ENCODE assay signal across 8 cellular contexts in the genomic region with DNA sequence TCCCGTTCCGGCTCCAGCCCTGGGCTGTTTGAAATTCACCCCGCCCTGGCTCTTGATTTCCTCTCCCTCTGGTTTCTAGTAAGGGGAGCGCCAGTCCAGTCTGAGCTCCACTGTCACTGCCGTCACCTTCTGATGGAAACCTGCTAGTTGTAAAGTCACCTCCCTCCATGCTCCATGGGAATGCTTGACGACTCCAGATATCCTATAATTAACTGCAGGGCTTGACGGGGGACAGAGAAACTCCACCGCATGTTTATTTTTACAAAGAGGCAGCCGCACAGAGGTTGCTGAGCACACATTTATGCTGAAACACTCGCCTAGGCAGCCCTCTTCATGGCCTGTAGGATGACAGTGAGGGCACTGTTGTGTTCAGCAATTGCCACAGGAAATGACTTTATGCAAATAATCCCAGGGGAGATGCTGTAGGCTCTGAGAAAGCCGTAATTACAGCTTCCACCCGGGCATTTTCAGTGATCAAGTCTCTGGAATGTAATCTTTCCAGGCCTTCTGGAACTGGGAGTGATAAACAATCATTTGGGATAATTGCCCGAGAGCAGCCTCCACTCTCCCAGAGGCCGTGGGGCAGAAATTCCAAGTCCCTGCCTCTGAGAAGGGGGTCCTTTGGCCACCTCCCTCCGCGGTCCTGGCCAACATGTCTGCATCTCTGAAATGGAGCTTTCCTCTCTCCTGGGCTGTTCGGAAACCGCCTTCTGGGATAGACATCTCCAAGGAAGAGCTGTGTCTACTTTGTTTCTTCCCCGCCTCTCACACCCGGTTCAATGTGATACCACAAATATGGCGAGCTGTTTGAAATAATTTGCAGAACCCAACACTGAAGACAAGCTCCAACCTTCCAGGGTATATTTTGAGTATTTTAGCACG.
DNase-seq lines count a peak whose midpoint lies in the region; ATAC-seq and TF ChIP-seq lines count a peak whose summit lies in the region.

No MANE protein-coding gene starts in this region.

- 96% methylated on average over 4 of the region's 22 CpGs; no CpG with 5 or more reads in 1 of the 2 experiments for WGBS in IMR-90 (ENCODE audit: extremely low coverage in 2 of 2, insufficient read length in 1 of 2), 2 experiments
- WGBS in gastroesophageal sphincter (ENCODE audit: low coverage in 1 of 2), 2 donors: 48 to 58% methylated on average over 7 to 19 of the region's 22 CpGs

- no peak for TF ChIP-seq RAD21 in IMR-90 (IDR thresholded peaks at IDR 0.05; ENCODE audit: low read length)

- CTCF ChIA-PET in IMR-90 (lab: Yijun Ruan, JAX): no interaction called here
- CTCF ChIA-PET in activated CD8-positive, alpha-beta memory T cell treated with anti-CD3 and anti-CD28 coated beads, Interleukin-2, amount 10 ng/mL, durations not matched to agents 7 days and 5 days (lab: Charles Lee): no interaction called here

- no peak overlapping the region for H2BK5ac ChIP-seq in IMR-90 (ENCODE audit: low read depth, low read length, poor library complexity, severe bottlenecking)

- H2BK15ac ChIP-seq in IMR-90 (ENCODE audit: low read depth, low read length): peak overlapping the region; percentile 40; the same call in 1 of the 3 replicates

- H3K27ac ChIP-seq in IMR-90 (ENCODE audit: insufficient read depth, low read length) (peak overlapping the region; percentile 36; the same call in 1 of the 2 replicates), gastroesophageal sphincter (peak overlapping the region; percentile 23 to 88 (median 66))

- H2AK5ac ChIP-seq in IMR-90 (ENCODE audit: low read depth, low read length): peak overlapping the region; percentile 63; the same call in 1 of the 2 replicates

- H3K23ac ChIP-seq in IMR-90 (ENCODE audit: low read depth, low read length): no peak overlapping the region

- H4K5ac ChIP-seq in IMR-90 (ENCODE audit: low read depth, low read length): peak overlapping the region; percentile 1; the same call in 1 of the 2 replicates

- no peak for TF ChIP-seq EP300 in gastroesophageal sphincter (IDR thresholded peaks at IDR 0.05)

- no peaks in the 10 kb centered on the region for H3K36me3 ChIP-seq in IMR-90 (ENCODE audit: control insufficient read depth, insufficient read depth, low read length)
- no peaks in the 10 kb centered on the region for H3K36me3 ChIP-seq in gastroesophageal sphincter

- BruUV-seq in IMR-90 (replicated peaks; lab: Mats Ljungman, UMichigan): no TSS peak

- H2BK20ac ChIP-seq in IMR-90 (ENCODE audit: low read depth, low read length): peak overlapping the region; percentile 59; the same call in 1 of the 2 replicates

- TF ChIP-seq POLR2A in IMR-90 (IDR thresholded peaks at IDR 0.05; ENCODE audit: low read depth, low read length) (no peak), gastroesophageal sphincter (IDR thresholded peaks at IDR 0.05) (no peak)

- DNase-seq in IMR-90 (peak; percentile 73), DMS53 treated with DMSO at 0.1 percent for 48 hours (lab: John Stamatoyannopoulos, UW; ENCODE audit: unreplicated experiment) (no peak), SW 1271 (lab: John Stamatoyannopoulos, UW) (no peak)
- DNase-seq in stimulated activated CD8-positive, alpha-beta memory T cell treated with anti-CD3 and anti-CD28 coated beads, Interleukin-4, amount 100 ng/mL, for 48 hours: no peak
- no peak for DNase-seq in activated CD8-positive, alpha-beta memory T cell treated with anti-CD3 and anti-CD28 coated beads, Interleukin-2, amount 10 ng/mL, durations not matched to agents 7 days and 5 days

- peak overlapping the region; percentile 28; the same call in 1 of the 2 replicates for H4K91ac ChIP-seq in IMR-90 (ENCODE audit: insufficient read depth, low read depth, low read length)

- no peaks in the 10 kb centered on the region for H4K20me1 ChIP-seq in IMR-90 (ENCODE audit: insufficient read depth, low read length)

- H3K14ac ChIP-seq in IMR-90 (replicated peaks; ENCODE audit: low read depth, low read length): peak overlapping the region; percentile 35

- intact Hi-C loops in IMR-90 (cut with micrococcal nuclease): no loop called here

- peaks cover 13% of the 10 kb centered on the region for H3K27me3 Mint-ChIP-seq in activated CD8-positive, alpha-beta memory T cell treated with anti-CD3 and anti-CD28 coated beads, Interleukin-2, amount 10 ng/mL, durations not matched to agents 7 days and 5 days

- no peak overlapping the region for H3K27ac Mint-ChIP-seq in activated CD8-positive, alpha-beta memory T cell treated with anti-CD3 and anti-CD28 coated beads, Interleukin-2, amount 10 ng/mL, durations not matched to agents 7 days and 5 days

- in situ Hi-C loops in IMR-90 (cut with MboI; ENCODE audit: low sequenced_read_pairs): no loop called here

- H2AFZ ChIP-seq in IMR-90 (replicated peaks; ENCODE audit: low read length, poor library complexity): peak overlapping the region; percentile 74

- peaks cover 3% of the 10 kb centered on the region for H3K36me3 Mint-ChIP-seq in activated CD8-positive, alpha-beta memory T cell treated with anti-CD3 and anti-CD28 coated beads, Interleukin-2, amount 10 ng/mL, durations not matched to agents 7 days and 5 days

- H3K9me3 ChIP-seq in IMR-90 (ENCODE audit: control insufficient read depth, insufficient read depth, low read length) (no peaks in the 10 kb centered on the region), gastroesophageal sphincter (no peaks in the 10 kb centered on the region)

- H3K9me3 Mint-ChIP-seq in activated CD8-positive, alpha-beta memory T cell treated with anti-CD3 and anti-CD28 coated beads, Interleukin-2, amount 10 ng/mL, durations not matched to agents 7 days and 5 days (ENCODE audit: low read depth): no peaks in the 10 kb centered on the region

- 0 out of 2 replicates have a peak overlapping the region, but pooled peaks have one; percentile 43 for H3K56ac ChIP-seq in IMR-90 (ENCODE audit: extremely low read depth, insufficient read depth, low read length)

- H4K8ac ChIP-seq in IMR-90 (ENCODE audit: low read depth in 2 of 2, low read length in 2 of 2): peak overlapping the region in 1 of 2 experiments; percentile 70; a peak in 2 of 4 replicates

- H3K27me3 ChIP-seq in IMR-90 (ENCODE audit: control insufficient read depth, insufficient read depth, low read length) (no peaks in the 10 kb centered on the region), gastroesophageal sphincter (no peaks in the 10 kb centered on the region)

- dilution Hi-C loops in IMR-90 (cut with HindIII; ENCODE audit: low sequenced_read_pairs, unreplicated experiment): no loop called here

- H3K79me1 ChIP-seq in IMR-90 (ENCODE audit: low read depth in 1 of 2, low read length in 2 of 2): 0 out of 4 replicates have a peak, but pooled peaks cover 0 to 3% of the 10 kb centered on the region in 2 experiments

- H3K18ac ChIP-seq in IMR-90 (ENCODE audit: low read depth, low read length): peak overlapping the region; percentile 17

- POLR2A ChIA-PET in IMR-90 (lab: Charles Lee; ENCODE audit: unreplicated experiment): no interaction called here

- TF ChIP-seq CTCF in IMR-90 (conservative IDR thresholded peaks at IDR 0.05; ENCODE audit: low read depth, low read length) (no peak), gastroesophageal sphincter (IDR thresholded peaks at IDR 0.05) (peak in 1 of 4 experiments; percentile 22)

- peaks cover 24% of the 10 kb centered on the region for H3K9me1 ChIP-seq in IMR-90 (ENCODE audit: insufficient read depth, low read length)

- H2BK120ac ChIP-seq in IMR-90 (ENCODE audit: low read depth, low read length): peak overlapping the region; percentile 65

- H3K4ac ChIP-seq in IMR-90 (ENCODE audit: low read depth, low read length): peak overlapping the region; percentile 38

- H3K4me1 Mint-ChIP-seq in activated CD8-positive, alpha-beta memory T cell treated with anti-CD3 and anti-CD28 coated beads, Interleukin-2, amount 10 ng/mL, durations not matched to agents 7 days and 5 days: peaks cover 17% of the 10 kb centered on the region

- H3K4me3 Mint-ChIP-seq in activated CD8-positive, alpha-beta memory T cell treated with anti-CD3 and anti-CD28 coated beads, Interleukin-2, amount 10 ng/mL, durations not matched to agents 7 days and 5 days: no peak overlapping the region

- peak overlapping the region; percentile 50; the same call in 1 of the 2 replicates for H3K4me3 ChIP-seq in GM08714 (ENCODE audit: low read length)
- no peak overlapping the region for H3K4me3 ChIP-seq in IMR-90 (ENCODE audit: insufficient read depth, low read depth, low read length)
- H3K4me3 ChIP-seq in gastroesophageal sphincter: no peak overlapping the region

- peak; percentile 76 for ATAC-seq in GM21447 (IDR thresholded peaks at IDR 0.05; ENCODE audit: unreplicated experiment)
- peak; percentile 83 for ATAC-seq in IMR-90 (ENCODE audit: low read depth)
- no peak for ATAC-seq in gastroesophageal sphincter
- ATAC-seq in activated CD8-positive, alpha-beta memory T cell treated with anti-CD3 and anti-CD28 coated beads, Interleukin-2, amount 10 ng/mL, durations not matched to agents 7 days and 5 days: no peak

- no peak overlapping the region for H3K9ac ChIP-seq in IMR-90 (ENCODE audit: low read depth, low read length)

- peak overlapping the region; percentile 52 for H2AK9ac ChIP-seq in IMR-90 (replicated peaks; ENCODE audit: low read depth, low read length, poor library complexity)

- H3K4me1 ChIP-seq in IMR-90 (ENCODE audit: control insufficient read depth, insufficient read depth, low read length): peaks cover 14% of the 10 kb centered on the region
- H3K4me1 ChIP-seq in gastroesophageal sphincter: peaks cover 0 to 32% (median 8%) of the 10 kb centered on the region in 3 donors

- H3K4me2 ChIP-seq in IMR-90 (ENCODE audit: low read depth, low read length): peak overlapping the region; percentile 4; the same call in 1 of the 2 replicates

TF ChIP-seq in IMR-90, 13 proteins besides CTCF, POLR2A, EP300 and RAD21:
- TF ChIP-seq FOS (IDR thresholded peaks at IDR 0.05; ENCODE audit: low read depth, low read length) (no peak), RFX5 (IDR thresholded peaks at IDR 0.05; ENCODE audit: low read depth, low read length) (no peak), CHD1 (IDR thresholded peaks at IDR 0.05; ENCODE audit: low read depth, low read length) (no peak), SMC3 (IDR thresholded peaks at IDR 0.05; ENCODE audit: low read depth, low read length) (no peak), BHLHE40 (IDR thresholded peaks at IDR 0.05; ENCODE audit: low read depth, low read length) (no peak), MAFK (IDR thresholded peaks at IDR 0.05; ENCODE audit: low read depth, low read length) (peak; percentile 52)

Comparison
In these comparisons a context has a peak if more than half of its experiments do, and no peak if none do; other contexts are left out.
1. ATAC-seq: peak in GM21447 (single experiment) and IMR-90 (single experiment); none in gastroesophageal sphincter (single experiment) and activated CD8-positive, alpha-beta memory T cell treated with anti-CD3 and anti-CD28 coated beads, Interleukin-2, amount 10 ng/mL, durations not matched to agents 7 days and 5 days (single experiment).